ENCODE assay signal across 23 cellular contexts in the genomic region with DNA sequence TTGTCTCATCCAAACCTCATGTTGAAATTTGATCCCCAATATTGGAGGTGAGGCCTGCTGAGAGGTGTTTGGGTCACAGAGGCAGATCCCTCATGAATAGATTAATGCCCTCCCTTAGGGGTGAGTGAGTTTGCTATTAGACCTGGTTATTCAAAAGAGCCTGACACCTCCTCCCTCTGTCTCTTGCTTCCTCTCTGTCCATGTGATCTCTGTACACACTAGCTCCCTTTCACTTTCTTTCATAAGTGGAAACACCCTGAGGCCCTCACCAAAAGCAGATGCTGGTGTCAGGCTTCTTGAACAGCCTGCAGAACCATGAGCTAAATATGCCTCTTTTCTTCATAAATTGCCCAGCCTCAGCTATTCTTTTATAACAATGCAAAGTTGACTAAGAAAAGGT.
DNase-seq lines count a peak whose midpoint lies in the region; ATAC-seq and TF ChIP-seq lines count a peak whose summit lies in the region.
"Had no signal": no experiment of that assay in that cellular context is flagged by ENCODE, and none has a peak within 500 bp of the region (broad histone marks: within the 10 kb centered on the region; RNA-seq: fewer than 3 reads in every experiment).

No MANE protein-coding gene starts in this region.

- peaks cover 5 to 9% of the 10 kb centered on the region in 2 donors for H3K4me1 Mint-ChIP-seq in natural killer cell
- H3K4me1 Mint-ChIP-seq in natural killer cell treated with Interleukin-12 subunit alpha and Interleukin-12 subunit beta and Interleukin-15 and Interleukin-18, amount 100 ng/mL, for 72 hours (ENCODE audit: low read depth in 2 of 2): peaks cover 0 to 4% of the 10 kb centered on the region in 2 donors
- peaks cover 3 to 4% of the 10 kb centered on the region in 2 experiments for H3K4me1 Mint-ChIP-seq in H9
- H3K4me1 Mint-ChIP-seq in CD4-positive, alpha-beta memory T cell: peaks cover 0 to 4% (median 2%) of the 10 kb centered on the region in 4 donors
- H3K4me1 Mint-ChIP-seq: activated naive CD4-positive, alpha-beta T cell treated with anti-CD3 and anti-CD28 coated beads, Interleukin-2, amount 50 U/mL, for 24 hours; CD4-positive, CD25-positive, alpha-beta regulatory T cell had no signal

- no peak overlapping the region for H2BK15ac ChIP-seq in H9 (ENCODE audit: low read depth, low read length)

- H3K14ac ChIP-seq in H9 (ENCODE audit: insufficient read depth, low read length): no peak overlapping the region

- no peak overlapping the region for H3K9ac ChIP-seq in H9 (ENCODE audit: extremely low read depth, insufficient read length, low read length)

- H3K9me2 ChIP-seq in PC-9 (ENCODE audit: insufficient read depth): peaks cover 3% of the 10 kb centered on the region; the same call in 1 of the 2 replicates

- CTCF ChIA-PET in PC-9 (lab: Charles Lee): no interaction called here
- CTCF ChIA-PET in CD4-positive, alpha-beta memory T cell (lab: Charles Lee; ENCODE audit: partially characterized antibody): no interaction called here

- no peak overlapping the region for H3K56ac ChIP-seq in H9 (ENCODE audit: insufficient read length, low read depth, low read length)

- H3K4me2 ChIP-seq in PC-9: no peak overlapping the region
- H3K4me2 ChIP-seq in H9 (ENCODE audit: insufficient read depth, insufficient read length, low read length): no peak overlapping the region

- H2AFZ ChIP-seq in PC-9 (peak overlapping the region; percentile 48; the same call in 1 of the 2 replicates), H9 (ENCODE audit: low read length) (no peak overlapping the region)

- no peaks in the 10 kb centered on the region for H3F3A ChIP-seq in PC-9 (ENCODE audit: insufficient read depth, low read depth)

- H4K20me1 ChIP-seq in PC-9 (ENCODE audit: insufficient read depth): no peaks in the 10 kb centered on the region
- H4K20me1 ChIP-seq in H9 (ENCODE audit: control insufficient read depth, insufficient read depth, insufficient read length): no peaks in the 10 kb centered on the region

- H2BK12ac ChIP-seq in H9 (ENCODE audit: insufficient read length, low read depth, low read length): no peak overlapping the region

- no peaks in the 10 kb centered on the region for H3K36me3 Mint-ChIP-seq in natural killer cell
- H3K36me3 Mint-ChIP-seq in natural killer cell treated with Interleukin-12 subunit alpha and Interleukin-12 subunit beta and Interleukin-15 and Interleukin-18, amount 100 ng/mL, for 72 hours: peaks cover 6% of the 10 kb centered on the region
- H3K36me3 Mint-ChIP-seq in H9 (ENCODE audit: insufficient read depth in 1 of 3, low read depth in 3 of 3): no peaks in the 10 kb centered on the region
- H3K36me3 Mint-ChIP-seq in CD4-positive, alpha-beta memory T cell: no peaks in the 10 kb centered on the region
- H3K36me3 Mint-ChIP-seq: activated naive CD4-positive, alpha-beta T cell treated with anti-CD3 and anti-CD28 coated beads, Interleukin-2, amount 50 U/mL, for 24 hours; CD4-positive, CD25-positive, alpha-beta regulatory T cell had no signal

- ATAC-seq in natural killer cell (peak; percentile 60 to 76 (median 64)), HG02623 (IDR thresholded peaks at IDR 0.05; ENCODE audit: unreplicated experiment) (peak; percentile 45)
- no peak for ATAC-seq in natural killer cell treated with Interleukin-12 subunit alpha and Interleukin-12 subunit beta and Interleukin-15 and Interleukin-18, amount 100 ng/mL, for 72 hours
- ATAC-seq: foreskin keratinocyte, left colon, right cardiac atrium had no signal

- DNase-seq in natural killer cell (no peak), PC-9 (no peak), H9 (no peak), Kasumi-1 (lab: John Stamatoyannopoulos, UW) (no peak)
- no peak for DNase-seq in natural killer cell treated with Interleukin-12 subunit alpha and Interleukin-12 subunit beta and Interleukin-15 and Interleukin-18, amount 100 ng/mL, for 72 hours (ENCODE audit: low spot score)
- DNase-seq in stimulated activated CD4-positive, alpha-beta T cell treated with anti-CD3 and anti-CD28 coated beads, Interleukin-1b, Interleukin-23, amount 100 ng/mL, for 48 hours: no peak
- DNase-seq in CD4-positive, alpha-beta memory T cell: no peak
- DNase-seq: colonic mucosa, DMS79 treated with DMSO at 0.1 percent for 48 hours, foreskin keratinocyte, HCEC 1CT, IMR-90, left colon, MM.1S, NCI-H187, NCI-H524, right cardiac atrium, RPMI8226 had no signal

- H2BK5ac ChIP-seq in H9 (ENCODE audit: insufficient read length, low read length): no peak overlapping the region

- H3K4ac ChIP-seq in H9 (ENCODE audit: low read depth, low read length): no peak overlapping the region

- POLR2A ChIA-PET in PC-9 (lab: Charles Lee; ENCODE audit: unreplicated experiment): interaction anchor here (0.6 kb wide), 1 partner anchor 67 kb away, joined by 3 read pairs; no protein-coding TSS in a partner anchor
- POLR2A ChIA-PET in CD4-positive, alpha-beta memory T cell (lab: Charles Lee; ENCODE audit: partially characterized antibody): no interaction called here

- H3K27ac ChIP-seq in PC-9: no peak overlapping the region
- H3K27ac ChIP-seq in H9 (ENCODE audit: insufficient read length, low read depth, low read length): no peak overlapping the region
- no peak overlapping the region for H3K27ac ChIP-seq in CD4-positive, alpha-beta memory T cell (ENCODE audit: low read depth, low read length)
- H3K27ac ChIP-seq: colonic mucosa, foreskin keratinocyte, neutrophil, vagina had no signal

- peak overlapping the region in 1 of 2 donors; percentile 1 for H3K27ac Mint-ChIP-seq in natural killer cell
- H3K27ac Mint-ChIP-seq in natural killer cell treated with Interleukin-12 subunit alpha and Interleukin-12 subunit beta and Interleukin-15 and Interleukin-18, amount 100 ng/mL, for 72 hours: no peak overlapping the region
- peak overlapping the region in 1 of 3 experiments; percentile 42; a peak in 1 of 7 replicates for H3K27ac Mint-ChIP-seq in H9
- H3K27ac Mint-ChIP-seq in CD4-positive, alpha-beta memory T cell: no peak overlapping the region
- H3K27ac Mint-ChIP-seq: activated naive CD4-positive, alpha-beta T cell treated with anti-CD3 and anti-CD28 coated beads, Interleukin-2, amount 50 U/mL, for 24 hours had no signal

- no peaks in the 10 kb centered on the region for H3K79me1 ChIP-seq in H9 (ENCODE audit: insufficient read depth, low read depth, low read length, poor library complexity, severe bottlenecking)

- 0 out of 2 replicates have a peak, but pooled peaks cover 6% of the 10 kb centered on the region for H3K9me3 ChIP-seq in PC-9 (ENCODE audit: insufficient read depth, low read depth)
- no peaks in the 10 kb centered on the region for H3K9me3 ChIP-seq in H9 (ENCODE audit: control insufficient read depth, low read depth, low read length)
- no peaks in the 10 kb centered on the region for H3K9me3 ChIP-seq in CD4-positive, alpha-beta memory T cell (ENCODE audit: control insufficient read depth in 1 of 2, low read length in 2 of 2)
- H3K9me3 ChIP-seq: colonic mucosa, neutrophil, vagina had no signal

- no peaks in the 10 kb centered on the region for H3K27me3 Mint-ChIP-seq in natural killer cell (ENCODE audit: low read depth in 2 of 2)
- no peaks in the 10 kb centered on the region for H3K27me3 Mint-ChIP-seq in natural killer cell treated with Interleukin-12 subunit alpha and Interleukin-12 subunit beta and Interleukin-15 and Interleukin-18, amount 100 ng/mL, for 72 hours
- no peaks in the 10 kb centered on the region for H3K27me3 Mint-ChIP-seq in H9 (ENCODE audit: low read depth)
- H3K27me3 Mint-ChIP-seq in CD4-positive, alpha-beta memory T cell: peaks cover 0 to 3% of the 10 kb centered on the region in 2 donors

- H4K8ac ChIP-seq in H9 (replicated peaks; ENCODE audit: insufficient read length, low read depth, low read length): no peak overlapping the region

- H3K23me2 ChIP-seq in H9 (ENCODE audit: insufficient read length, low read depth, low read length, poor library complexity, severe bottlenecking): no peaks in the 10 kb centered on the region

- H3K4me1 ChIP-seq in PC-9 (replicated peaks; ENCODE audit: insufficient read depth) (no peaks in the 10 kb centered on the region), H9 (ENCODE audit: insufficient read depth, low read length) (no peaks in the 10 kb centered on the region)
- H3K4me1 ChIP-seq in CD4-positive, alpha-beta memory T cell (ENCODE audit: insufficient read depth, low read length): no peaks in the 10 kb centered on the region
- H3K4me1 ChIP-seq: colonic mucosa, foreskin keratinocyte, vagina had no signal

- no peak overlapping the region for H2BK20ac ChIP-seq in H9 (ENCODE audit: low read depth, low read length, poor library complexity, severe bottlenecking)

- no peak overlapping the region for H4K91ac ChIP-seq in H9 (ENCODE audit: insufficient read length, low read depth, low read length)

- H3K36me3 ChIP-seq in PC-9 (ENCODE audit: low read depth): no peaks in the 10 kb centered on the region
- H3K36me3 ChIP-seq in CD4-positive, alpha-beta memory T cell (ENCODE audit: insufficient read depth, low read length): no peaks in the 10 kb centered on the region
- H3K36me3 ChIP-seq: colonic mucosa, neutrophil, vagina had no signal

- no peak overlapping the region for H3K18ac ChIP-seq in H9 (ENCODE audit: insufficient read length, low read depth, low read length)

- no peak overlapping the region for H4K5ac ChIP-seq in H9 (ENCODE audit: insufficient read length, low read depth, low read length)

- no peak overlapping the region for H3K4me3 ChIP-seq in PC-9
- H3K4me3 ChIP-seq in CD4-positive, alpha-beta memory T cell (ENCODE audit: low read length in 2 of 2): no peak overlapping the region
- H3K4me3 ChIP-seq: colonic mucosa, vagina had no signal

- no peaks in the 10 kb centered on the region for H3K79me2 ChIP-seq in PC-9 (ENCODE audit: low read depth)
- no peaks in the 10 kb centered on the region for H3K79me2 ChIP-seq in H9 (ENCODE audit: insufficient read depth, low read length)

- no peak overlapping the region for H2AK5ac ChIP-seq in H9 (ENCODE audit: insufficient read length, low read length)

- no TSS peak for BruUV-seq in PC-9 (replicated peaks; lab: Mats Ljungman, UMichigan)

- H3K4me3 Mint-ChIP-seq in natural killer cell (no peak overlapping the region), H9 (no peak overlapping the region)
- H3K4me3 Mint-ChIP-seq in natural killer cell treated with Interleukin-12 subunit alpha and Interleukin-12 subunit beta and Interleukin-15 and Interleukin-18, amount 100 ng/mL, for 72 hours: no peak overlapping the region
- no peak overlapping the region for H3K4me3 Mint-ChIP-seq in CD4-positive, alpha-beta memory T cell
- H3K4me3 Mint-ChIP-seq: activated naive CD4-positive, alpha-beta T cell treated with anti-CD3 and anti-CD28 coated beads, Interleukin-2, amount 50 U/mL, for 24 hours; CD4-positive, CD25-positive, alpha-beta regulatory T cell had no signal

- TF ChIP-seq CTCF in natural killer cell (IDR thresholded peaks at IDR 0.05) (no peak), PC-9 (conservative IDR thresholded peaks at IDR 0.05) (no peak), H9 (conservative IDR thresholded peaks at IDR 0.05) (no peak)

- H3K27me3 ChIP-seq in PC-9 (ENCODE audit: insufficient read depth, low read depth) (no peaks in the 10 kb centered on the region), H9 (ENCODE audit: insufficient read depth, low read length) (no peaks in the 10 kb centered on the region)
- H3K27me3 ChIP-seq in CD4-positive, alpha-beta memory T cell (ENCODE audit: insufficient read depth, low read length): no peaks in the 10 kb centered on the region
- H3K27me3 ChIP-seq: colonic mucosa, foreskin keratinocyte, neutrophil, vagina had no signal

- intact Hi-C loops in natural killer cell (cut with micrococcal nuclease): no loop called here
- intact Hi-C loops in PC-9 (cut with micrococcal nuclease; ENCODE audit: unreplicated experiment): no loop called here
- intact Hi-C loops in CD4-positive, alpha-beta memory T cell (cut with micrococcal nuclease): no loop called here

- H2BK120ac ChIP-seq in H9 (ENCODE audit: low read depth, low read length, poor library complexity, severe bottlenecking): no peak overlapping the region

- no peaks in the 10 kb centered on the region for H3K9me3 Mint-ChIP-seq in natural killer cell
- no peaks in the 10 kb centered on the region for H3K9me3 Mint-ChIP-seq in natural killer cell treated with Interleukin-12 subunit alpha and Interleukin-12 subunit beta and Interleukin-15 and Interleukin-18, amount 100 ng/mL, for 72 hours
- H3K9me3 Mint-ChIP-seq in H9: no peaks in the 10 kb centered on the region
- H3K9me3 Mint-ChIP-seq in CD4-positive, alpha-beta memory T cell: peaks cover 0 to 4% (median 0%) of the 10 kb centered on the region in 8 donors
- H3K9me3 Mint-ChIP-seq: activated naive CD4-positive, alpha-beta T cell treated with anti-CD3 and anti-CD28 coated beads, Interleukin-2, amount 50 U/mL, for 24 hours had no signal

- no peak overlapping the region for H3T11ph ChIP-seq in H9 (ENCODE audit: low read length)

- H3K23ac ChIP-seq in H9 (ENCODE audit: insufficient read length, low read depth, low read length): no peak overlapping the region

Comparison
In these comparisons a context has a peak if more than half of its experiments do, and no peak if none do; other contexts are left out.
1. ATAC-seq: peak in natural killer cell (3 of 3) and HG02623 (single experiment); none in natural killer cell treated with Interleukin-12 subunit alpha and Interleukin-12 subunit beta and Interleukin-15 and Interleukin-18, amount 100 ng/mL, for 72 hours (0 of 2).